Comparison of ENCODE assay signal across 12 cellular contexts in the genomic region with DNA sequence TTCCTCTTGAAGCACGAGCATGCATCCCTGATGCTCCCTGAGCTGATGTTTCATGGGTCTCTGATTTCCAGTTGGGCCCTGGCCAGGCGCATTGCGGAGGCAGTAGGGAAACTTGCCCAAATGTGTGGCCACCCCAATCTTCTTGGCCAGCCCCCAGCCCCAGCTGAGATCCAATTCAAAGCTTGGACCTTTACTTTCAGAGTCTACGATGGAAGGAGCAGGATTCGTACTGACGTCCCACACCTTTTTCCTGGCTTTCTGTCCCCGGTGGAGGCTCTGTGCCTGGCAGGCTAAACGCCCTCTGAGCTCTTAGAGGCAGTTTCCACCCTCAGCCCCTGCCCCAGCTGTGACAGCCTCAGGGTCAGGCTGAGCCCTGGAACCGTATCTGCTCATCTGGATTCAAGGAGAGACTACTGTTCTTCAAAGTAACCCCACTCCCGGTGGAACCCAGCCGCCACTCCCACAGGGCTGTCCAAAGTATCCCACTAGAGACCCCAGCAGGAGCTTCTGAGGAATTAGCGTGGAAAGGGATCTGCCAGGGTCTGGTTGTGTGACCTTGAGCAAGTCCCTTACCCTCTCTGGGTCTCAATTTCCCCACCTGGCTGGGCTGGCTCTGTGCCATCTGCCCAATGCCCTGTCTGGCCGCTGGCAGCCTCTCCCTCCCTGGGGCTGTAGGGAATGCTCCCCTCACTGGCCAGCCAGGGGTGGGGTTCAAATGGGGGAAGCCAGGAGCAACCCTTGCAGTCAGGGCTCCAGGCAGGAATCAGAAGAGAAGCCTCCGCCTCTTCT. TPM values are rescaled to one million over a fixed set of nuclear protein-coding genes. Genes with fewer than 3 reads are reported as not detected.
A peak's percentile ranks its signal among the peaks of the same experiment; 100 is the strongest.
DNase-seq lines count a peak whose midpoint lies in the region; ATAC-seq and TF ChIP-seq lines count a peak whose summit lies in the region.
"Had no signal": no experiment of that assay in that cellular context is flagged by ENCODE, and none has a peak within 500 bp of the region (broad histone marks: within the 10 kb centered on the region; RNA-seq: fewer than 3 reads in every experiment).

No MANE protein-coding gene starts in this region.

- DNase-seq in AG10803 (ENCODE audit: low read depth) (peak; percentile 34), MM.1S (no peak), esophagus squamous epithelium (lab: John Stamatoyannopoulos, UW) (no peak), neural crest cell (ENCODE audit: low read depth, low spot score) (no peak), T-cell (no peak), cerebellar cortex (ENCODE audit: low spot score) (no peak), cortex of kidney (lab: John Stamatoyannopoulos, UW) (no peak)
- DNase-seq: activated CD4-positive, alpha-beta T cell treated with anti-CD3 and anti-CD28 coated beads, Interleukin-2, amount 50 U/mL, for 1 hour; Kasumi-1 had no signal

- H3K9me3 ChIP-seq in MM.1S (replicated peaks; ENCODE audit: insufficient read depth, low read length) (no peaks in the 10 kb centered on the region), esophagus squamous epithelium (peaks cover 0 to 9% (median 0%) of the 10 kb centered on the region in 3 donors)

- H3K27me3 ChIP-seq in MM.1S (replicated peaks; ENCODE audit: insufficient read depth, low read length) (no peaks in the 10 kb centered on the region), esophagus squamous epithelium (peaks cover 0 to 34% (median 0%) of the 10 kb centered on the region in 4 donors)

- no peaks in the 10 kb centered on the region for H3K79me2 ChIP-seq in MM.1S (ENCODE audit: low read length)

- H3K27ac Mint-ChIP-seq in neural crest cell (ENCODE audit: unreplicated experiment) (no peak overlapping the region), T-cell (no peak overlapping the region)

- no peak overlapping the region for H3K27ac ChIP-seq in MM.1S (ENCODE audit: low read length)
- H3K27ac ChIP-seq in esophagus squamous epithelium: peak overlapping the region in 3 of 4 donors; percentile 50 to 74 (median 72)

- WGBS in esophagus squamous epithelium, 2 donors: 47 to 60% methylated on average over 7 of the region's 14 CpGs

- no peak overlapping the region for H3K4me3 Mint-ChIP-seq in neural crest cell
- H3K4me3 Mint-ChIP-seq in T-cell: no peak overlapping the region

- H3K9me3 Mint-ChIP-seq in neural crest cell (no peaks in the 10 kb centered on the region), T-cell (peaks cover 0 to 1% (median 0%) of the 10 kb centered on the region in 3 donors)

- H3K9me2 ChIP-seq in MM.1S (replicated peaks; ENCODE audit: insufficient read depth, low read length): no peaks in the 10 kb centered on the region

- no peak for TF ChIP-seq POLR2A in esophagus squamous epithelium (IDR thresholded peaks at IDR 0.05)

- H3K9ac ChIP-seq in MM.1S (ENCODE audit: low read length): no peak overlapping the region

- intact Hi-C loops in esophagus squamous epithelium (cut with DNase I): no loop called here

- H3K27me3 Mint-ChIP-seq in neural crest cell (ENCODE audit: low read depth) (peaks cover 84% of the 10 kb centered on the region), T-cell (peaks cover 9 to 26% of the 10 kb centered on the region in 2 donors)

- H3K4me1 Mint-ChIP-seq in neural crest cell (peaks cover 28% of the 10 kb centered on the region), T-cell (peaks cover 15 to 18% (median 17%) of the 10 kb centered on the region in 3 donors)

- H2AFZ ChIP-seq in MM.1S (ENCODE audit: low read length): no peak overlapping the region

- H3K36me3 Mint-ChIP-seq in neural crest cell (ENCODE audit: low read depth) (no peaks in the 10 kb centered on the region), T-cell (no peaks in the 10 kb centered on the region)

- H3K36me3 ChIP-seq in MM.1S (replicated peaks; ENCODE audit: insufficient read depth, low read length) (no peaks in the 10 kb centered on the region), esophagus squamous epithelium (no peaks in the 10 kb centered on the region)

- POLR2A ChIA-PET in T-cell (lab: Charles Lee): no interaction called here

- H3K4me2 ChIP-seq in MM.1S (ENCODE audit: low read depth, low read length): no peak overlapping the region

- H4K20me1 ChIP-seq in MM.1S (ENCODE audit: insufficient read depth, low read length): no peaks in the 10 kb centered on the region

- no peak overlapping the region for H3K4me3 ChIP-seq in AG10803 (ENCODE audit: low read length)
- H3K4me3 ChIP-seq in MM.1S (ENCODE audit: low read length): no peak overlapping the region
- H3K4me3 ChIP-seq in esophagus squamous epithelium: no peak overlapping the region

- H3F3A ChIP-seq in MM.1S (ENCODE audit: insufficient read depth, low read length): no peaks in the 10 kb centered on the region

- no peak for ATAC-seq in T-cell (replicated peaks in 1 of 4)
- ATAC-seq in HG03521 (IDR thresholded peaks at IDR 0.05; ENCODE audit: unreplicated experiment): no peak
- ATAC-seq: naive thymus-derived CD8-positive, alpha-beta T cell had no signal

- no peak for TF ChIP-seq CTCF in AG10803 (conservative IDR thresholded peaks at IDR 0.05; ENCODE audit: low read length)
- TF ChIP-seq CTCF in MM.1S (IDR thresholded peaks at IDR 0.05; ENCODE audit: low read length): peak; percentile 12; the same call in 1 of the 2 replicates
- TF ChIP-seq CTCF in esophagus squamous epithelium (IDR thresholded peaks at IDR 0.05): peak in 1 of 6 experiments; percentile 15
- peak; percentile 30 for TF ChIP-seq CTCF in neural crest cell (conservative IDR thresholded peaks at IDR 0.05)

- CTCF ChIA-PET in T-cell (lab: Charles Lee): interaction anchor here (0.6 to 1.0 kb wide), 4 partner anchors 50 to 1111 kb away, joined by 3 to 11 read pairs (median 4); no protein-coding TSS in a partner anchor

- H3K4me1 ChIP-seq in MM.1S (ENCODE audit: low read length) (peaks cover 10% of the 10 kb centered on the region), esophagus squamous epithelium (peaks cover 14 to 69% (median 36%) of the 10 kb centered on the region in 3 donors)

RNA-seq across cellular contexts. Expression of a gene that starts 37.3 kb away (rescaled TPM):
- total RNA-seq in esophagus squamous epithelium: not detected
- total RNA-seq in neural crest cell: not detected in 2 replicates
- total RNA-seq in T-cell: under 1 TPM in 2 of 5 donors, not detected in 3; 0.12 to 0.13 TPM
- total RNA-seq: Caco-2; naive thymus-derived CD8-positive, alpha-beta T cell had no signal

RNA-seq across cellular contexts. Expression of a gene that starts 55.7 kb away (rescaled TPM):
- total RNA-seq in esophagus squamous epithelium (under 1 TPM in 1 of 4 donors, not detected in 3; 0.38 TPM), neural crest cell (not detected in 2 replicates), T-cell (not detected)
- total RNA-seq: naive thymus-derived CD8-positive, alpha-beta T cell had no signal
